ENCODE assay signal across 8 cellular contexts in genomic region chr3:172038823-172039222, GRCh38.
DNase-seq lines count a peak whose midpoint lies in the region; ATAC-seq and TF ChIP-seq lines count a peak whose summit lies in the region.

No MANE protein-coding gene starts in this region.

- no peaks in the 10 kb centered on the region for H3K9me3 Mint-ChIP-seq in memory B cell

- H3K4me3 ChIP-seq in AG04449 (ENCODE audit: low read depth, low read length) (peak overlapping the region; percentile 89), HUES48 (ENCODE audit: low read depth, low read length) (peak overlapping the region; percentile 92), astrocyte of the spinal cord (ENCODE audit: low read depth, low read length) (peak overlapping the region; percentile 89)

- no peaks in the 10 kb centered on the region for H3K9me3 ChIP-seq in HUES48 (ENCODE audit: control insufficient read depth, insufficient read depth, low read length)

- TF ChIP-seq CTCF in AG04449 (IDR thresholded peaks at IDR 0.05; ENCODE audit: insufficient read depth, low read length, missing control alignments) (no peak), astrocyte of the spinal cord (IDR thresholded peaks at IDR 0.05; ENCODE audit: low read depth, low read length) (no peak)

- CTCF ChIA-PET in AG04449 (lab: Yijun Ruan, JAX), result interaction anchor here (1.1 to 2.2 kb wide), 2 partner anchors 11 to 205 kb away, joined by 4 to 10 read pairs; no protein-coding TSS in a partner anchor

- no peaks in the 10 kb centered on the region for H3K36me3 ChIP-seq in HUES48 (ENCODE audit: control insufficient read depth, insufficient read depth, low read length)

- no peaks in the 10 kb centered on the region for H3K27me3 ChIP-seq in HUES48 (ENCODE audit: control insufficient read depth, insufficient read depth, low read length)

- in situ Hi-C loops in astrocyte of the spinal cord (cut with HindIII; ENCODE audit: low sequenced_read_pairs), result no loop called here

- POLR2A ChIA-PET in AG04449 (lab: Yijun Ruan, JAX), result interaction anchor here (0.6 to 1.1 kb wide), 8 partner anchors 24 to 294 kb away, joined by 3 to 8 read pairs (median 4); no protein-coding TSS in a partner anchor

- ATAC-seq in memory B cell (ENCODE audit: low read depth) (no peak), HG02610 (IDR thresholded peaks at IDR 0.05; ENCODE audit: unreplicated experiment) (no peak), GM18873 (IDR thresholded peaks at IDR 0.05; ENCODE audit: low FRiP score, unreplicated experiment) (no peak)

- H3K9ac ChIP-seq in HUES48 (ENCODE audit: low read depth, low read length), result no peak overlapping the region

- peak overlapping the region; percentile 51 for H3K4me3 Mint-ChIP-seq in memory B cell

- H3K27me3 Mint-ChIP-seq in memory B cell, result peaks cover 5% of the 10 kb centered on the region

- no peak for DNase-seq in AG04449 (ENCODE audit: low read depth, low spot score)
- DNase-seq in astrocyte of the spinal cord (ENCODE audit: low read depth, low spot score), result no peak
- DNase-seq in memory B cell (ENCODE audit: low spot score in 2 of 2), result no peak
- no peak for DNase-seq in NCI-H1694 (lab: John Stamatoyannopoulos, UW)
- DNase-seq in GDM1 (lab: John Stamatoyannopoulos, UW), result no peak

- peaks cover 6% of the 10 kb centered on the region for H3K4me1 Mint-ChIP-seq in memory B cell

- H3K36me3 Mint-ChIP-seq in memory B cell, result peaks cover 2% of the 10 kb centered on the region

- H3K27ac ChIP-seq in HUES48 (ENCODE audit: low read depth, low read length), result peak overlapping the region; percentile 95

- peaks cover 17% of the 10 kb centered on the region for H3K4me1 ChIP-seq in HUES48 (ENCODE audit: control insufficient read depth, insufficient read depth, low read length)

- H3K27ac Mint-ChIP-seq in memory B cell, result no peak overlapping the region
